Comparison of ENCODE assay signal across 8 cellular contexts in genomic region chr16:50266337-50267091, GRCh38. TPM values are rescaled to one million over a fixed set of nuclear protein-coding genes. Genes with fewer than 3 reads are reported as not detected.
A peak's percentile ranks its signal among the peaks of the same experiment; 100 is the strongest.
DNase-seq lines count a peak whose midpoint lies in the region; ATAC-seq, FAIRE-seq and TF ChIP-seq lines count a peak whose summit lies in the region.

ADCY7 (plus strand) TSS chr16:50266551; CDS start chr16:50288180, 21,629 bp downstream.

- H3K36me3 ChIP-seq in spleen, result peaks cover 0 to 6% (median 0%) of the 10 kb centered on the region in 6 donors

- FAIRE-seq in GM19239 (lab: Jason Lieb, UNC), result peak; percentile 93

- intact Hi-C loops in left ventricle myocardium superior (cut with micrococcal nuclease), result no loop called here
- intact Hi-C loops in spleen (cut with DNase I; ENCODE audit: low total_unique reads), result no loop called here

- TF ChIP-seq CTCF in AG10803 (conservative IDR thresholded peaks at IDR 0.05; ENCODE audit: low read length) (no peak), spleen (IDR thresholded peaks at IDR 0.05 in 8 of 11, conservative IDR thresholded peaks at IDR 0.05 in 3 of 11) (no peak)

- 10 to 16% (median 10%) methylated on average over 23 to 25 of the region's 25 CpGs for WGBS in spleen, 5 donors

- DNase-seq in AG10803 (ENCODE audit: low read depth), result peak; percentile 88
- peak; percentile 73 for DNase-seq in GM19239 (ENCODE audit: insufficient read length, low spot score)
- peak; percentile 84 for DNase-seq in activated naive CD4-positive, alpha-beta T cell treated with anti-CD3 and anti-CD28 coated beads, Interleukin-2, amount 50 U/mL, for 16 hours
- DNase-seq in left ventricle myocardium superior, result peak; percentile 81
- DNase-seq in spleen, result peak; percentile 96
- DNase-seq in NCI-H526 (lab: John Stamatoyannopoulos, UW), result no peak

- peaks cover 32 to 83% (median 69%) of the 10 kb centered on the region in 6 donors for H3K4me1 ChIP-seq in spleen

- TF ChIP-seq POLR2A in spleen (IDR thresholded peaks at IDR 0.05), result no peak

- no peaks in the 10 kb centered on the region for H3K9me3 ChIP-seq in spleen

- H3K27me3 ChIP-seq in spleen (replicated peaks in 1 of 7), result no peaks in the 10 kb centered on the region

- peak within 1 kb of the TSS; percentile 68 to 97 (median 84) for H3K27ac ChIP-seq in spleen

- H3K4me3 ChIP-seq in AG10803 (ENCODE audit: low read length) (peak within 1 kb of the TSS; percentile 64), spleen (peak within 1 kb of the TSS; percentile 29 to 68 (median 50))

- ATAC-seq in HG03432 (IDR thresholded peaks at IDR 0.05; ENCODE audit: unreplicated experiment), result peak; percentile 91
- ATAC-seq in SK-N-SH treated with all-trans-retinoic acid at 6 μM for 48 hours, result peak; percentile 94
- ATAC-seq in left ventricle myocardium superior, result peak; percentile 89

TF ChIP-seq in SK-N-SH treated with all-trans-retinoic acid at 6 μM for 48 hours, 23 proteins besides CTCF, POLR2A, EP300 and RAD21:
- TF ChIP-seq GLIS3 (CRISPR knock-in tag; IDR thresholded peaks at IDR 0.05) (no peak), PPARA (CRISPR knock-in tag; IDR thresholded peaks at IDR 0.05; ENCODE audit: borderline replicate concordance) (no peak), ZFP30 (CRISPR knock-in tag; IDR thresholded peaks at IDR 0.05) (peak; percentile 13; the same call in 1 of the 2 replicates)

RNA-seq across cellular contexts. Expression of gene ADCY7, which starts in this region (rescaled TPM):
- total RNA-seq in left ventricle myocardium superior (8.3 TPM), spleen (100 to 1,000 TPM in 5 of 7 donors, 10 to 100 TPM in 2; 68.6 to 158 (median 126) TPM)
- 10 to 100 TPM in 2 of 3 donors, 1 to 10 TPM in 1; 9.8 to 32.3 (median 16.3) TPM for polyA plus RNA-seq in spleen

Comparison
In these comparisons a context has a peak if more than half of its experiments do, and no peak if none do; other contexts are left out.
1. DNase-seq: peak in AG10803 (single experiment), GM19239 (single experiment), activated naive CD4-positive, alpha-beta T cell treated with anti-CD3 and anti-CD28 coated beads, Interleukin-2, amount 50 U/mL, for 16 hours (single experiment), left ventricle myocardium superior (single experiment) and spleen (single experiment); none in NCI-H526 (0 of 2).
2. Peak in every context shown above with its lines, with median percentiles within 50 percentile points of each other: ATAC-seq.